Comparison of ENCODE assay signal across 30 cellular contexts in genomic region chr15:42053010-42053409, GRCh38. TPM values are rescaled to one million over a fixed set of nuclear protein-coding genes. Genes with fewer than 3 reads are reported as not detected.
"Had no signal": no experiment of that assay in that cellular context is flagged by ENCODE, and none has a peak within 500 bp of the region (broad histone marks: within the 10 kb centered on the region; RNA-seq: fewer than 3 reads in every experiment).

No MANE protein-coding gene starts in this region.

- H3K9me3 ChIP-seq: ovary, tibial artery had no signal

- H3K27me3 ChIP-seq: foreskin keratinocyte, ovary had no signal

- H3K4me3 ChIP-seq: ovary, tibial artery had no signal

- H3K4me3 Mint-ChIP-seq: activated CD4-positive, alpha-beta T cell treated with anti-CD3 and anti-CD28 coated beads, Interleukin-2, amount 10 ng/mL, durations not matched to agents 7 days and 5 days; activated CD8-positive, alpha-beta T cell treated with anti-CD3 and anti-CD28 coated beads, Interleukin-2, amount 10 ng/mL, durations not matched to agents 7 days and 5 days; activated naive CD8-positive, alpha-beta T cell treated with anti-CD3 and anti-CD28 coated beads for 36 hours; activated T-cell treated with anti-CD3 and anti-CD28 coated beads, Interleukin-2, amount 50 U/mL, for 4 hours; mesothelial cell of epicardium; natural killer cell; T-cell; T-helper 2 cell treated with Interferon-gamma antibody and Interleukin-4, amounts not matched to agents 5 μg/mL and 100 μg/mL, for 36 hours had no signal

- H3K9me3 Mint-ChIP-seq: activated CD4-positive, alpha-beta T cell treated with anti-CD3 and anti-CD28 coated beads, Interleukin-2, amount 10 ng/mL, durations not matched to agents 7 days and 5 days; activated naive CD8-positive, alpha-beta T cell treated with anti-CD3 and anti-CD28 coated beads for 36 hours; activated T-cell treated with anti-CD3 and anti-CD28 coated beads, Interleukin-2, amount 50 U/mL, for 4 hours; activated T-helper 2 cell treated with anti-CD3 and anti-CD28 coated beads, Interferon-gamma antibody, Interleukin-2, Interleukin-4, amounts not matched to agents 10 μg/mL and 5 μg/mL and 100 μg/mL, durations not matched to agents 14 hours and 24 hours and 36 hours; mesothelial cell of epicardium; natural killer cell; T-cell; T-helper 2 cell treated with Interferon-gamma antibody and Interleukin-4, amounts not matched to agents 5 μg/mL and 100 μg/mL, for 36 hours had no signal

- H3K27ac Mint-ChIP-seq: activated CD4-positive, alpha-beta T cell treated with anti-CD3 and anti-CD28 coated beads, Interleukin-2, amount 10 ng/mL, durations not matched to agents 7 days and 5 days; activated CD8-positive, alpha-beta T cell treated with anti-CD3 and anti-CD28 coated beads, Interleukin-2, amount 10 ng/mL, durations not matched to agents 7 days and 5 days; activated naive CD8-positive, alpha-beta T cell treated with anti-CD3 and anti-CD28 coated beads for 36 hours; activated T-helper 2 cell treated with anti-CD3 and anti-CD28 coated beads, Interferon-gamma antibody, Interleukin-2, Interleukin-4, amounts not matched to agents 10 μg/mL and 5 μg/mL and 100 μg/mL, durations not matched to agents 14 hours and 24 hours and 36 hours; mesothelial cell of epicardium; natural killer cell; T-cell; T-helper 2 cell treated with Interferon-gamma antibody and Interleukin-4, amounts not matched to agents 5 μg/mL and 100 μg/mL, for 36 hours had no signal

- H3K36me3 Mint-ChIP-seq: activated naive CD8-positive, alpha-beta T cell treated with anti-CD3 and anti-CD28 coated beads for 36 hours; mesothelial cell of epicardium; natural killer cell; T-cell had no signal

- H3K36me3 ChIP-seq: ovary, tibial artery had no signal

- ATAC-seq: activated CD8-positive, alpha-beta T cell treated with anti-CD3 and anti-CD28 coated beads, Interleukin-2, amount 10 ng/mL, durations not matched to agents 7 days and 5 days; activated T-cell treated with anti-CD3 and anti-CD28 coated beads, Interleukin-2, amount 50 U/mL, for 4 hours; foreskin keratinocyte; natural killer cell; right cardiac atrium; SK-N-SH treated with all-trans-retinoic acid at 6 μM for 48 hours; stimulated activated naive CD8-positive, alpha-beta T cell treated with anti-CD3 and anti-CD28 coated beads, Interleukin-15, Interleukin-2, amounts not matched to agents 100 U/mL and 50 U/mL, for 24 hours; T-cell had no signal

- H3K27ac ChIP-seq: foreskin keratinocyte, ovary, tibial artery, VCaP had no signal

- DNase-seq: activated CD4-positive, alpha-beta T cell treated with anti-CD3 and anti-CD28 coated beads, Interleukin-2, amount 10 ng/mL, durations not matched to agents 7 days and 5 days; activated CD4-positive, CD25-positive, alpha-beta regulatory T cell treated with anti-CD3 and anti-CD28 coated beads, Interleukin-2, amount 50 U/mL, for 72 hours; activated CD8-positive, alpha-beta T cell treated with anti-CD3 and anti-CD28 coated beads, Interleukin-2, amount 10 ng/mL, durations not matched to agents 7 days and 5 days; activated naive CD4-positive, alpha-beta T cell; activated naive CD8-positive, alpha-beta T cell treated with anti-CD3 and anti-CD28 coated beads for 36 hours; activated T-cell treated with anti-CD3 and anti-CD28 coated beads, Interleukin-2, amount 50 U/mL, for 4 hours; cerebellar nuclear complex; effector CD4-positive, alpha-beta T cell; erythroblast; foreskin keratinocyte; hypothalamus; left cardiac atrium; natural killer cell; ovary; right cardiac atrium; stimulated activated CD4-positive, alpha-beta T cell treated with anti-CD3 and anti-CD28 coated beads, Interleukin-12 subunit alpha, Interleukin-12 subunit beta, amount 100 ng/mL, for 4 hours; stimulated activated CD4-positive, alpha-beta T cell treated with anti-CD3 and anti-CD28 coated beads, Interleukin-4, amount 100 ng/mL, for 4 hours; stimulated activated naive CD8-positive, alpha-beta T cell treated with anti-CD3 and anti-CD28 coated beads, Interleukin-15, Interleukin-2, amounts not matched to agents 100 U/mL and 50 U/mL, for 24 hours; T-cell; tibial artery had no signal

RNA-seq across cellular contexts. Expression of gene PLA2G4E, which starts 32.2 kb away (rescaled TPM):
- total RNA-seq: activated CD4-positive, alpha-beta T cell treated with anti-CD3 and anti-CD28 coated beads, Interleukin-2, amount 10 ng/mL, durations not matched to agents 7 days and 5 days; activated CD8-positive, alpha-beta T cell treated with anti-CD3 and anti-CD28 coated beads, Interleukin-2, amount 10 ng/mL, durations not matched to agents 7 days and 5 days; activated naive CD8-positive, alpha-beta T cell treated with anti-CD3 and anti-CD28 coated beads for 36 hours; activated T-cell treated with anti-CD3 and anti-CD28 coated beads, Interleukin-2, amount 50 U/mL, for 4 hours; activated T-helper 2 cell treated with anti-CD3 and anti-CD28 coated beads, Interferon-gamma antibody, Interleukin-2, Interleukin-4, amounts not matched to agents 10 μg/mL and 5 μg/mL and 100 μg/mL, durations not matched to agents 14 hours and 24 hours and 36 hours; astrocyte; fibroblast of lung; mesothelial cell of epicardium; natural killer cell; pulmonary artery endothelial cell; subcutaneous adipose tissue; T-cell; urinary bladder had no signal

RNA-seq across cellular contexts. Expression of gene PLA2G4D, which starts 41.4 kb away (rescaled TPM):
- total RNA-seq: activated CD4-positive, alpha-beta T cell treated with anti-CD3 and anti-CD28 coated beads, Interleukin-2, amount 10 ng/mL, durations not matched to agents 7 days and 5 days; activated CD8-positive, alpha-beta T cell treated with anti-CD3 and anti-CD28 coated beads, Interleukin-2, amount 10 ng/mL, durations not matched to agents 7 days and 5 days; activated naive CD8-positive, alpha-beta T cell treated with anti-CD3 and anti-CD28 coated beads for 36 hours; activated T-cell treated with anti-CD3 and anti-CD28 coated beads, Interleukin-2, amount 50 U/mL, for 4 hours; activated T-helper 2 cell treated with anti-CD3 and anti-CD28 coated beads, Interferon-gamma antibody, Interleukin-2, Interleukin-4, amounts not matched to agents 10 μg/mL and 5 μg/mL and 100 μg/mL, durations not matched to agents 14 hours and 24 hours and 36 hours; astrocyte; fibroblast of lung; left cardiac atrium; mesothelial cell of epicardium; natural killer cell; pulmonary artery endothelial cell; right cardiac atrium; T-cell; urinary bladder had no signal
